9 cellular contexts compared by ENCODE assay signal in genomic region chr2:20071397-20072383, GRCh38. TPM values are rescaled to one million over a fixed set of nuclear protein-coding genes. Genes with fewer than 3 reads are reported as not detected.
DNase-seq lines count a peak whose midpoint lies in the region; ATAC-seq and TF ChIP-seq lines count a peak whose summit lies in the region.
"Had no signal": no experiment of that assay in that cellular context is flagged by ENCODE, and none has a peak within 500 bp of the region (broad histone marks: within the 10 kb centered on the region; RNA-seq: fewer than 3 reads in every experiment).

No MANE protein-coding gene starts in this region.

- TF ChIP-seq CTCF in WI38 (IDR thresholded peaks at IDR 0.05; ENCODE audit: low read depth, low read length) (no peak), sigmoid colon (IDR thresholded peaks at IDR 0.05) (no peak)

- peaks cover 7% of the 10 kb centered on the region for H3K27me3 Mint-ChIP-seq in activated T-cell treated with anti-CD3 and anti-CD28 coated beads, Interleukin-2, amount 50 U/mL, for 72 hours (ENCODE audit: low read depth)

- no peaks in the 10 kb centered on the region for H3K4me1 Mint-ChIP-seq in activated T-cell treated with anti-CD3 and anti-CD28 coated beads, Interleukin-2, amount 50 U/mL, for 72 hours (ENCODE audit: low read depth)

- WGBS in sigmoid colon, 2 donors: 61 to 65% methylated on average over 14 of the region's 14 CpGs

- ATAC-seq in HG03442 (IDR thresholded peaks at IDR 0.05; ENCODE audit: unreplicated experiment): no peak
- no peak for ATAC-seq in activated T-cell treated with anti-CD3 and anti-CD28 coated beads, Interleukin-2, amount 50 U/mL, for 72 hours (replicated peaks in 1 of 2)

- DNase-seq in GM04504 (ENCODE audit: low read depth) (peak; percentile 97), cardiac septum (ENCODE audit: low spot score) (peak; percentile 72), sigmoid colon (peak; percentile 85), COLO829 (ENCODE audit: low spot score) (no peak)
- DNase-seq in activated T-cell treated with anti-CD3 and anti-CD28 coated beads, Interleukin-2, amount 50 U/mL, for 72 hours: no peak
- no peak for DNase-seq in activated CD4-positive, alpha-beta T cell treated with anti-CD3 and anti-CD28 coated beads, Interleukin-2, amount 50 U/mL, for 48 hours
- DNase-seq: NCI-H1105 treated with DMSO at 0.1 percent for 48 hours had no signal

- H3K27ac Mint-ChIP-seq in activated T-cell treated with anti-CD3 and anti-CD28 coated beads, Interleukin-2, amount 50 U/mL, for 72 hours: no peak overlapping the region

- no peaks in the 10 kb centered on the region for H3K36me3 ChIP-seq in sigmoid colon

- peaks cover 0 to 50% (median 39%) of the 10 kb centered on the region in 4 donors for H3K4me1 ChIP-seq in sigmoid colon

- no peak for TF ChIP-seq POLR2A in sigmoid colon (IDR thresholded peaks at IDR 0.05)

- H3K4me3 ChIP-seq in WI38 (ENCODE audit: low read depth, low read length): peak overlapping the region; percentile 9; the same call in 1 of the 2 replicates
- peak overlapping the region in 3 of 4 donors; percentile 3 to 4 (median 4) for H3K4me3 ChIP-seq in sigmoid colon

- H3K4me3 Mint-ChIP-seq in activated T-cell treated with anti-CD3 and anti-CD28 coated beads, Interleukin-2, amount 50 U/mL, for 72 hours: no peak overlapping the region

- intact Hi-C loops in cardiac septum (cut with DNase I): loop anchor here (2.0 kb wide), 1 partner anchor 19 kb away; no protein-coding TSS in a partner anchor
- intact Hi-C loops in sigmoid colon (cut with DNase I): no loop called here

- H3K27me3 ChIP-seq in sigmoid colon: no peaks in the 10 kb centered on the region

- H3K9me3 Mint-ChIP-seq in activated T-cell treated with anti-CD3 and anti-CD28 coated beads, Interleukin-2, amount 50 U/mL, for 72 hours: peaks cover 2% of the 10 kb centered on the region in 2 donors

- peak in 1 of 4 donors; percentile 5 for TF ChIP-seq EP300 in sigmoid colon (IDR thresholded peaks at IDR 0.05)

- H3K36me3 Mint-ChIP-seq in activated T-cell treated with anti-CD3 and anti-CD28 coated beads, Interleukin-2, amount 50 U/mL, for 72 hours (ENCODE audit: insufficient read depth in 2 of 2): no peaks in the 10 kb centered on the region

- H3K27ac ChIP-seq in sigmoid colon: peak overlapping the region; percentile 69 to 84 (median 80)

- H3K9me3 ChIP-seq in sigmoid colon: no peaks in the 10 kb centered on the region

RNA-seq across cellular contexts. Expression of gene LAPTM4A, which starts 20.3 kb away (rescaled TPM):
- total RNA-seq in cardiac septum: 134 TPM
- 100 to 1,000 TPM; 181 to 246 (median 227) TPM for total RNA-seq in sigmoid colon
- polyA plus RNA-seq in sigmoid colon: 100 to 1,000 TPM in 1 of 3 donors, 10 to 100 TPM in 2; 59.2 to 192 (median 62.5) TPM
- total RNA-seq in activated T-cell treated with anti-CD3 and anti-CD28 coated beads, Interleukin-2, amount 50 U/mL, for 72 hours: 10 to 100 TPM; 26.0 to 33.3 TPM

RNA-seq across cellular contexts. Expression of gene MATN3, which starts 59.2 kb away (rescaled TPM):
- 0.11 TPM for total RNA-seq in cardiac septum
- under 1 TPM; 0.54 to 0.82 (median 0.63) TPM for total RNA-seq in sigmoid colon
- polyA plus RNA-seq in sigmoid colon: under 1 TPM in 1 of 3 donors, not detected in 2; 0.32 TPM
- not detected for total RNA-seq in activated T-cell treated with anti-CD3 and anti-CD28 coated beads, Interleukin-2, amount 50 U/mL, for 72 hours

Comparison
In these comparisons a context has a peak if more than half of its experiments do, and no peak if none do; other contexts are left out.
1. DNase-seq: peak in GM04504 (single experiment), cardiac septum (single experiment) and sigmoid colon (single experiment); none in activated T-cell treated with anti-CD3 and anti-CD28 coated beads, Interleukin-2, amount 50 U/mL, for 72 hours (0 of 2), COLO829 (single experiment) and activated CD4-positive, alpha-beta T cell treated with anti-CD3 and anti-CD28 coated beads, Interleukin-2, amount 50 U/mL, for 48 hours (0 of 2).